In genomic region chr1:224116131-224116530, GRCh38 we compare ENCODE assay signal across 8 cellular contexts. TPM values are rescaled to one million over a fixed set of nuclear protein-coding genes. Genes with fewer than 3 reads are reported as not detected.
DNase-seq lines count a peak whose midpoint lies in the region; ATAC-seq and TF ChIP-seq lines count a peak whose summit lies in the region.

No MANE protein-coding gene starts in this region.

- H3K36me3 ChIP-seq in cardiac muscle cell = peaks cover 4% of the 10 kb centered on the region
- H3K36me3 ChIP-seq in right atrium auricular region = no peaks in the 10 kb centered on the region
- peaks cover 5% of the 10 kb centered on the region for H3K36me3 ChIP-seq in iPS-18a (ENCODE audit: control insufficient read depth, low read depth, low read length)
- no peaks in the 10 kb centered on the region for H3K36me3 ChIP-seq in smooth muscle cell (ENCODE audit: low read depth)

- H3K79me2 ChIP-seq in smooth muscle cell (ENCODE audit: low read depth) = peaks cover 75% of the 10 kb centered on the region

- H3K9me3 Mint-ChIP-seq in activated naive CD8-positive, alpha-beta T cell treated with anti-CD3 and anti-CD28 coated beads, Interleukin-2, amount 50 U/mL, for 24 hours = no peaks in the 10 kb centered on the region

- H3K27ac ChIP-seq in cardiac muscle cell = no peak overlapping the region
- no peak overlapping the region for H3K27ac ChIP-seq in right atrium auricular region
- no peak overlapping the region for H3K27ac ChIP-seq in iPS-18a (ENCODE audit: low read length)
- H3K27ac ChIP-seq in smooth muscle cell (ENCODE audit: low read depth) = no peak overlapping the region

- no peak overlapping the region for H2AFZ ChIP-seq in smooth muscle cell (ENCODE audit: low read depth)

- peak; percentile 49 to 67 for DNase-seq in cardiac muscle cell (ENCODE audit: low read depth in 1 of 2, low spot score in 1 of 2)
- no peak for DNase-seq in right atrium auricular region (ENCODE audit: low spot score)
- DNase-seq in NCI-H446 treated with DMSO at 0.1 percent for 48 hours (lab: John Stamatoyannopoulos, UW) = peak; percentile 70
- DNase-seq in activated naive CD8-positive, alpha-beta T cell treated with anti-CD3 and anti-CD28 coated beads, Interleukin-2, amount 50 U/mL, for 24 hours = no peak
- DNase-seq in smooth muscle cell (lab: John Stamatoyannopoulos, UW; ENCODE audit: unreplicated experiment) = no peak
- DNase-seq in stimulated activated CD4-positive, alpha-beta T cell treated with anti-CD3 and anti-CD28 coated beads, Interleukin-12 subunit alpha, Interleukin-12 subunit beta, amount 100 ng/mL, for 4 hours = no peak

- peaks cover 42% of the 10 kb centered on the region for H3K4me1 Mint-ChIP-seq in activated naive CD8-positive, alpha-beta T cell treated with anti-CD3 and anti-CD28 coated beads, Interleukin-2, amount 50 U/mL, for 24 hours

- H3K9me3 ChIP-seq in cardiac muscle cell (ENCODE audit: low read depth) (no peaks in the 10 kb centered on the region), right atrium auricular region (no peaks in the 10 kb centered on the region), iPS-18a (ENCODE audit: control insufficient read depth, low read depth, low read length) (no peaks in the 10 kb centered on the region), smooth muscle cell (replicated peaks; ENCODE audit: low read depth) (no peaks in the 10 kb centered on the region)

- peaks cover 18% of the 10 kb centered on the region for H3K36me3 Mint-ChIP-seq in activated naive CD8-positive, alpha-beta T cell treated with anti-CD3 and anti-CD28 coated beads, Interleukin-2, amount 50 U/mL, for 24 hours (ENCODE audit: low read depth)

- peak overlapping the region; percentile 39 for H3K27ac Mint-ChIP-seq in activated naive CD8-positive, alpha-beta T cell treated with anti-CD3 and anti-CD28 coated beads, Interleukin-2, amount 50 U/mL, for 24 hours

- H3K27me3 Mint-ChIP-seq in activated naive CD8-positive, alpha-beta T cell treated with anti-CD3 and anti-CD28 coated beads, Interleukin-2, amount 50 U/mL, for 24 hours = peaks cover 2% of the 10 kb centered on the region

- H3K9ac ChIP-seq in iPS-18a (ENCODE audit: low read length) = no peak overlapping the region
- peak overlapping the region; percentile 2 for H3K9ac ChIP-seq in smooth muscle cell (ENCODE audit: low read depth)

- H3K27me3 ChIP-seq in cardiac muscle cell (no peaks in the 10 kb centered on the region), right atrium auricular region (no peaks in the 10 kb centered on the region), iPS-18a (ENCODE audit: control insufficient read depth, insufficient read depth, low read length) (no peaks in the 10 kb centered on the region), smooth muscle cell (ENCODE audit: low read depth) (no peaks in the 10 kb centered on the region)

- H4K20me1 ChIP-seq in smooth muscle cell (ENCODE audit: low read depth) = peaks cover 59% of the 10 kb centered on the region

- H3K4me3 ChIP-seq in cardiac muscle cell (peak overlapping the region; percentile 82), right atrium auricular region (no peak overlapping the region), iPS-18a (ENCODE audit: low read length) (peak overlapping the region; percentile 89), smooth muscle cell (peak overlapping the region; percentile 95)

- ATAC-seq in HG03196 (IDR thresholded peaks at IDR 0.05; ENCODE audit: unreplicated experiment) = peak; percentile 33
- no peak for ATAC-seq in activated naive CD8-positive, alpha-beta T cell treated with anti-CD3 and anti-CD28 coated beads, Interleukin-2, amount 50 U/mL, for 24 hours

- TF ChIP-seq CTCF in cardiac muscle cell (IDR thresholded peaks at IDR 0.05; ENCODE audit: low read depth, low read length) (peak; percentile 36), right atrium auricular region (IDR thresholded peaks at IDR 0.05) (peak in 1 of 2 donors; percentile 70), smooth muscle cell (IDR thresholded peaks at IDR 0.05; ENCODE audit: borderline replicate concordance, insufficient read depth, poor library complexity, severe bottlenecking) (peak; percentile 65)

- peak overlapping the region; percentile 86 for H3K4me3 Mint-ChIP-seq in activated naive CD8-positive, alpha-beta T cell treated with anti-CD3 and anti-CD28 coated beads, Interleukin-2, amount 50 U/mL, for 24 hours

- H3F3A ChIP-seq in smooth muscle cell (ENCODE audit: low read depth) = no peaks in the 10 kb centered on the region

- peak overlapping the region; percentile 94 for H3K4me2 ChIP-seq in smooth muscle cell

- H3K4me1 ChIP-seq in cardiac muscle cell (ENCODE audit: low read depth) (peaks cover 16% of the 10 kb centered on the region), right atrium auricular region (peaks cover 0 to 22% of the 10 kb centered on the region in 2 donors), iPS-18a (ENCODE audit: control insufficient read depth, low read depth, low read length) (peaks cover 17% of the 10 kb centered on the region), smooth muscle cell (ENCODE audit: low read depth) (peaks cover 19% of the 10 kb centered on the region)

- 39% methylated on average over 4 of the region's 4 CpGs for WGBS in smooth muscle cell (ENCODE audit: low lambda C conversion rate)

RNA-seq across cellular contexts. Expression of gene FBXO28, which starts 2.2 kb away (rescaled TPM):
- total RNA-seq in cardiac muscle cell (17.8 and 21.9 TPM in 2 replicates), right atrium auricular region (10 to 100 TPM; 15.4 to 17.9 TPM), smooth muscle cell (37.0 and 38.5 TPM in 2 replicates)
- polyA plus RNA-seq in cardiac muscle cell (9.1 and 12.0 TPM in 2 replicates), smooth muscle cell (9.1 and 9.6 TPM in 2 replicates)

Comparison
In these comparisons a context has a peak if more than half of its experiments do, and no peak if none do; other contexts are left out.
1. DNase-seq: peak in cardiac muscle cell (2 of 2) and NCI-H446 treated with DMSO at 0.1 percent for 48 hours (single experiment); none in right atrium auricular region (single experiment), activated naive CD8-positive, alpha-beta T cell treated with anti-CD3 and anti-CD28 coated beads, Interleukin-2, amount 50 U/mL, for 24 hours (single experiment), smooth muscle cell (single experiment) and stimulated activated CD4-positive, alpha-beta T cell treated with anti-CD3 and anti-CD28 coated beads, Interleukin-12 subunit alpha, Interleukin-12 subunit beta, amount 100 ng/mL, for 4 hours (single experiment).
2. H3K4me3 ChIP-seq: peak in cardiac muscle cell (single experiment), iPS-18a (single experiment) and smooth muscle cell (single experiment); none in right atrium auricular region (0 of 2).